Comparison of ENCODE assay signal across 21 cellular contexts in the genomic region with DNA sequence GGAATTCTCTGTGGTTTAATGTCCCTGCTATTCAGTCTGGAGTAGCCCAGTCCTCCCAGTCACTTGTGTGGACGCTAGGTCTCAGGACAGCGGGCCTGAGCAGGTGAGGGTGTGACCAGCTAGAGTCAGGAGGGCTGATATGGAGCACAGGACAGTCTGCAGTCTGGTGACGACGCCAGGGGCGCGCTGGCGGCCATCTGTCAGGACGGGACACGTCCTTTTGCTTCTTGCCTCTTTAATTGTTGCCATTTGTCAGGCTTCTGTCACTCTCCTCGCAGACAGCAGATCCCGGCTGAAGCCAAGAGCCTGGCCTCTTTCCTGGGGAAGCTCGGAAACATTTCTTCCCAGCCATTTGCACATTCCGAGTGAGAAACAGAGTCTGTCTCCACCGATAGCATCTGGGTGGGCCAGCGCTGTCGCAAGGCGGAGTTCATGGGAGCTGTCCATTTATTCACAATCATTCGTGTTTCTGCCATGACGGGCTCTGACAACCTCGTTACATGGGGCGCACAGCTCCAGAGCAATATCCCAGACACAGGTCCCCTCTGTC.
DNase-seq lines count a peak whose midpoint lies in the region; ATAC-seq and TF ChIP-seq lines count a peak whose summit lies in the region.
"Had no signal": no experiment of that assay in that cellular context is flagged by ENCODE, and none has a peak within 500 bp of the region (broad histone marks: within the 10 kb centered on the region; RNA-seq: fewer than 3 reads in every experiment).

No MANE protein-coding gene starts in this region.

- H3K4me1 ChIP-seq in IMR-90 (ENCODE audit: control insufficient read depth, insufficient read depth, low read length) = peaks cover 44% of the 10 kb centered on the region
- H3K4me1 ChIP-seq in sigmoid colon = peaks cover 0 to 57% (median 49%) of the 10 kb centered on the region in 4 donors

- peak; percentile 2 for ATAC-seq in IMR-90 (ENCODE audit: low read depth)
- ATAC-seq: CD8-positive, alpha-beta T cell; stimulated activated naive B cell treated with anti-CD40 and anti-IgM and Interleukin-4, amounts not matched to agents 10 μg/mL and 1 μg/mL and 100 μg/mL, for 72 hours had no signal

- peak overlapping the region; percentile 69 for H4K91ac ChIP-seq in IMR-90 (ENCODE audit: insufficient read depth, low read depth, low read length)

- WGBS in IMR-90 (ENCODE audit: extremely low coverage in 2 of 2, insufficient read length in 1 of 2), 2 experiments = 43% methylated on average over 7 of the region's 21 CpGs; no CpG with 5 or more reads in 1 of the 2 experiments
- 57 to 82% methylated on average over 21 of the region's 21 CpGs for whole genome bisulfite sequencing in sigmoid colon, 2 donors

- in situ Hi-C loops in IMR-90 (cut with MboI; ENCODE audit: low sequenced_read_pairs) = no loop called here

- BruUV-seq in IMR-90 (replicated peaks; lab: Mats Ljungman, UMichigan) = no TSS peak

- peak overlapping the region; percentile 22; the same call in 1 of the 2 replicates for H3K9ac ChIP-seq in IMR-90 (ENCODE audit: low read depth, low read length)

- H3K36me3 Mint-ChIP-seq in glutamatergic neuron (ENCODE audit: unreplicated experiment) = no peaks in the 10 kb centered on the region
- H3K36me3 Mint-ChIP-seq: CD8-positive, alpha-beta T cell; stimulated activated naive B cell treated with anti-CD40 and anti-IgM and Interleukin-4, amounts not matched to agents 10 μg/mL and 1 μg/mL and 100 μg/mL, for 72 hours had no signal

- DNase-seq in IMR-90 = no peak
- peak; percentile 52 for DNase-seq in amniotic epithelial cell (ENCODE audit: low read depth)
- DNase-seq in glutamatergic neuron = peak; percentile 62
- DNase-seq in sigmoid colon = no peak
- no peak for DNase-seq in posterior cingulate gyrus
- DNase-seq in activated CD4-positive, alpha-beta T cell treated with anti-CD3 and anti-CD28 coated beads, Interleukin-2, amount 50 U/mL, for 4 hours = no peak
- DNase-seq in NCI-H69 (lab: John Stamatoyannopoulos, UW) = no peak
- DNase-seq: activated CD4-positive, alpha-beta T cell treated with anti-CD3 and anti-CD28 coated beads, Interleukin-2, amount 10 ng/mL, durations not matched to agents 7 days and 5 days; activated naive CD4-positive, alpha-beta T cell treated with anti-CD3 and anti-CD28 coated beads, Interleukin-2, amount 50 U/mL, for 16 hours; aorta; CD8-positive, alpha-beta T cell; central memory CD4-positive, alpha-beta T cell; mammary epithelial cell; NCI-H1417 treated with DMSO at 0.1 percent for 48 hours; NCI-H2107; NCI-H510A; spleen; stimulated activated CD4-positive, alpha-beta T cell treated with anti-CD3 and anti-CD28 coated beads, Interleukin-4, amount 100 ng/mL, for 1 hour; stimulated activated naive B cell treated with anti-CD40 and anti-IgM and Interleukin-4, amounts not matched to agents 10 μg/mL and 1 μg/mL and 100 μg/mL, for 72 hours; tibial artery had no signal

- TF ChIP-seq CTCF in IMR-90 (conservative IDR thresholded peaks at IDR 0.05; ENCODE audit: low read depth, low read length) = no peak
- TF ChIP-seq CTCF in glutamatergic neuron (IDR thresholded peaks at IDR 0.05; ENCODE audit: partially characterized antibody, unreplicated experiment) = no peak
- TF ChIP-seq CTCF in sigmoid colon (IDR thresholded peaks at IDR 0.05) = no peak

- peaks cover 81% of the 10 kb centered on the region for H3K36me3 ChIP-seq in IMR-90 (ENCODE audit: control insufficient read depth, insufficient read depth, low read length)
- peaks cover 13 to 61% (median 28%) of the 10 kb centered on the region in 4 donors for H3K36me3 ChIP-seq in sigmoid colon

- peak overlapping the region; percentile 92 for H3K27ac Mint-ChIP-seq in glutamatergic neuron (ENCODE audit: unreplicated experiment)
- H3K27ac Mint-ChIP-seq: activated CD4-positive, alpha-beta T cell treated with anti-CD3 and anti-CD28 coated beads, Interleukin-2, amount 10 ng/mL, durations not matched to agents 7 days and 5 days; CD8-positive, alpha-beta T cell; stimulated activated naive B cell treated with anti-CD40 and anti-IgM and Interleukin-4, amounts not matched to agents 10 μg/mL and 1 μg/mL and 100 μg/mL, for 72 hours; T-helper 1 cell treated with Interleukin-12 subunit alpha and Interleukin-12 subunit beta and Interleukin-4 antibody, amounts not matched to agents 30 μg/mL and 1 μg/mL, for 36 hours had no signal

- H3K4me3 ChIP-seq in IMR-90 (ENCODE audit: insufficient read depth, low read depth, low read length) (no peak overlapping the region), sigmoid colon (no peak overlapping the region)
- H3K4me3 ChIP-seq: spleen, tibial artery had no signal

- H3K9me3 Mint-ChIP-seq in glutamatergic neuron (ENCODE audit: unreplicated experiment) = peaks cover 6% of the 10 kb centered on the region
- H3K9me3 Mint-ChIP-seq: activated CD4-positive, alpha-beta T cell treated with anti-CD3 and anti-CD28 coated beads, Interleukin-2, amount 10 ng/mL, durations not matched to agents 7 days and 5 days; CD8-positive, alpha-beta T cell; stimulated activated naive B cell treated with anti-CD40 and anti-IgM and Interleukin-4, amounts not matched to agents 10 μg/mL and 1 μg/mL and 100 μg/mL, for 72 hours; T-helper 1 cell treated with Interleukin-12 subunit alpha and Interleukin-12 subunit beta and Interleukin-4 antibody, amounts not matched to agents 30 μg/mL and 1 μg/mL, for 36 hours had no signal

- H4K5ac ChIP-seq in IMR-90 (ENCODE audit: low read depth, low read length) = peak overlapping the region; percentile 37

- TF ChIP-seq RAD21 in IMR-90 (IDR thresholded peaks at IDR 0.05; ENCODE audit: low read length) = no peak

- H3K4me3 Mint-ChIP-seq in glutamatergic neuron (ENCODE audit: unreplicated experiment) = peak overlapping the region; percentile 48
- H3K4me3 Mint-ChIP-seq: activated CD4-positive, alpha-beta T cell treated with anti-CD3 and anti-CD28 coated beads, Interleukin-2, amount 10 ng/mL, durations not matched to agents 7 days and 5 days; CD8-positive, alpha-beta T cell; stimulated activated naive B cell treated with anti-CD40 and anti-IgM and Interleukin-4, amounts not matched to agents 10 μg/mL and 1 μg/mL and 100 μg/mL, for 72 hours; T-helper 1 cell treated with Interleukin-12 subunit alpha and Interleukin-12 subunit beta and Interleukin-4 antibody, amounts not matched to agents 30 μg/mL and 1 μg/mL, for 36 hours had no signal

- peak overlapping the region; percentile 77 for H2BK120ac ChIP-seq in IMR-90 (ENCODE audit: low read depth, low read length)

- peak overlapping the region; percentile 39 to 72; a peak in 3 of 4 replicates for H4K8ac ChIP-seq in IMR-90 (ENCODE audit: low read depth in 2 of 2, low read length in 2 of 2)

- peak overlapping the region; percentile 35 for H2AFZ ChIP-seq in IMR-90 (replicated peaks; ENCODE audit: low read length, poor library complexity)

- H3K23ac ChIP-seq in IMR-90 (ENCODE audit: low read depth, low read length) = peak overlapping the region; percentile 82

- H3K79me1 ChIP-seq in IMR-90 (ENCODE audit: low read depth in 1 of 2, low read length in 2 of 2) = peaks cover 23 to 87% of the 10 kb centered on the region in 2 experiments

- no peak for TF ChIP-seq EP300 in sigmoid colon (IDR thresholded peaks at IDR 0.05)

- dilution Hi-C loops in IMR-90 (cut with HindIII; ENCODE audit: low sequenced_read_pairs, unreplicated experiment) = no loop called here

- peak overlapping the region; percentile 87 for H3K4ac ChIP-seq in IMR-90 (ENCODE audit: low read depth, low read length)

- no peaks in the 10 kb centered on the region for H3K27me3 ChIP-seq in IMR-90 (ENCODE audit: control insufficient read depth, insufficient read depth, low read length)
- no peaks in the 10 kb centered on the region for H3K27me3 ChIP-seq in sigmoid colon
- H3K27me3 ChIP-seq: tibial artery had no signal

- H3K9me3 ChIP-seq in IMR-90 (ENCODE audit: control insufficient read depth, insufficient read depth, low read length) = no peaks in the 10 kb centered on the region
- H3K9me3 ChIP-seq in sigmoid colon = no peaks in the 10 kb centered on the region
- H3K9me3 ChIP-seq: spleen, tibial artery had no signal

- peak overlapping the region; percentile 17 for H2AK9ac ChIP-seq in IMR-90 (replicated peaks; ENCODE audit: low read depth, low read length, poor library complexity)

- H3K27me3 Mint-ChIP-seq in glutamatergic neuron (ENCODE audit: unreplicated experiment) = peaks cover 11% of the 10 kb centered on the region

- H3K4me2 ChIP-seq in IMR-90 (ENCODE audit: low read depth, low read length) = peak overlapping the region; percentile 23

- H3K14ac ChIP-seq in IMR-90 (replicated peaks; ENCODE audit: low read depth, low read length) = peak overlapping the region; percentile 70

- intact Hi-C loops in IMR-90 (cut with micrococcal nuclease) (loop anchor here (10.0 kb wide), 1 partner anchor 640 kb away; no protein-coding TSS in a partner anchor), sigmoid colon (cut with DNase I) (loop anchor here (5.0 kb wide), 1 partner anchor 637 kb away; no protein-coding TSS in a partner anchor), posterior cingulate gyrus (cut with DNase I) (no loop called here)

- peak overlapping the region; percentile 18; the same call in 1 of the 3 replicates for H2BK15ac ChIP-seq in IMR-90 (ENCODE audit: low read depth, low read length)

- POLR2A ChIA-PET in IMR-90 (lab: Charles Lee; ENCODE audit: unreplicated experiment) = interaction anchor here (0.5 kb wide), 1 partner anchor 653 kb away, joined by 8 read pairs; no protein-coding TSS in a partner anchor

- CTCF ChIA-PET in IMR-90 (lab: Yijun Ruan, JAX) = interaction anchor here (0.5 to 1.4 kb wide), 2 partner anchors 20 to 326 kb away, joined by 5 to 7 read pairs; no protein-coding TSS in a partner anchor

- H3K4me1 Mint-ChIP-seq in glutamatergic neuron (ENCODE audit: low read depth, unreplicated experiment) = peaks cover 23% of the 10 kb centered on the region

- peaks cover 30% of the 10 kb centered on the region for H3K9me1 ChIP-seq in IMR-90 (ENCODE audit: insufficient read depth, low read length)

- H4K20me1 ChIP-seq in IMR-90 (ENCODE audit: insufficient read depth, low read length) = peaks cover 54% of the 10 kb centered on the region

- no peak for TF ChIP-seq POLR2A in IMR-90 (IDR thresholded peaks at IDR 0.05; ENCODE audit: low read depth, low read length)
- no peak for TF ChIP-seq POLR2A in sigmoid colon (IDR thresholded peaks at IDR 0.05)

- H2BK5ac ChIP-seq in IMR-90 (ENCODE audit: low read depth, low read length, poor library complexity, severe bottlenecking) = peak overlapping the region; percentile 71

- H2BK20ac ChIP-seq in IMR-90 (ENCODE audit: low read depth, low read length) = peak overlapping the region; percentile 72

- H3K56ac ChIP-seq in IMR-90 (ENCODE audit: extremely low read depth, insufficient read depth, low read length) = peak overlapping the region; percentile 29; the same call in 1 of the 2 replicates

- peak overlapping the region; percentile 71 for H3K27ac ChIP-seq in IMR-90 (ENCODE audit: insufficient read depth, low read length)
- H3K27ac ChIP-seq in sigmoid colon = peak overlapping the region; percentile 2 to 76 (median 60)
- H3K27ac ChIP-seq: spleen had no signal

- H2AK5ac ChIP-seq in IMR-90 (ENCODE audit: low read depth, low read length) = peak overlapping the region; percentile 93

- peak overlapping the region; percentile 70 for H3K18ac ChIP-seq in IMR-90 (ENCODE audit: low read depth, low read length)

TF ChIP-seq in IMR-90, 13 proteins besides CTCF, POLR2A, EP300 and RAD21 (continues in another document):
- TF ChIP-seq MAZ (IDR thresholded peaks at IDR 0.05; ENCODE audit: borderline replicate concordance, low read depth, low read length) = no peak
- TF ChIP-seq MAFK (IDR thresholded peaks at IDR 0.05; ENCODE audit: low read depth, low read length) = no peak

Comparison
In these comparisons a context has a peak if more than half of its experiments do, and no peak if none do; other contexts are left out.
1. DNase-seq: peak in amniotic epithelial cell (single experiment) and glutamatergic neuron (single experiment); none in IMR-90 (single experiment), sigmoid colon (single experiment), posterior cingulate gyrus (0 of 10), activated CD4-positive, alpha-beta T cell treated with anti-CD3 and anti-CD28 coated beads, Interleukin-2, amount 50 U/mL, for 4 hours (0 of 2) and NCI-H69 (single experiment).